In the genomic region with DNA sequence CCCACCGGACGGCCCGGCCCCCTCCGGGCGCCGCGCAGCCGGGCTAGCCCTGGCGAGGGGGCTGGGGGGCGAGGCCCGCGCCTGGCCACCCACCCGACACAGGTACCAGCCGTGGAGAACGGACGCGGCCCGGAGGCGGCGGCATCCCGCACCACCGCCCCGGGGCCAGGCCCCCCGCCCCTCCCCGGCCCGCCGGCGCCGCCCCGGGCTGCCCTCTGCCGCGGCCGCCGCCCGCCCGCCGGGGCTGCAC, we compare ENCODE assay signal across 1 cellular context.
TF ChIP-seq lines count a peak whose summit lies in the region.

No MANE protein-coding gene starts in this region.

TF ChIP-seq in HEK293, 187 proteins besides CTCF, POLR2A, EP300 and RAD21 (continued from another document):
- TF ChIP-seq, protein P1, sequence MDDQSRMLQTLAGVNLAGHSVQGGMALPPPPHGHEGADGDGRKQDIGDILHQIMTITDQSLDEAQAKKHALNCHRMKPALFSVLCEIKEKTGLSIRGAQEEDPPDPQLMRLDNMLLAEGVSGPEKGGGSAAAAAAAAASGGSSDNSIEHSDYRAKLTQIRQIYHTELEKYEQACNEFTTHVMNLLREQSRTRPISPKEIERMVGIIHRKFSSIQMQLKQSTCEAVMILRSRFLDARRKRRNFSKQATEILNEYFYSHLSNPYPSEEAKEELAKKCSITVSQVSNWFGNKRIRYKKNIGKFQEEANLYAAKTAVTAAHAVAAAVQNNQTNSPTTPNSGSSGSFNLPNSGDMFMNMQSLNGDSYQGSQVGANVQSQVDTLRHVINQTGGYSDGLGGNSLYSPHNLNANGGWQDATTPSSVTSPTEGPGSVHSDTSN (CRISPR knock-in tag; IDR thresholded peaks at IDR 0.05) = no peak
- no peak for TF ChIP-seq ZNF473 (tag by site-specific recombination; IDR thresholded peaks at IDR 0.05)
- TF ChIP-seq MYNN (tag by site-specific recombination; IDR thresholded peaks at IDR 0.05; ENCODE audit: borderline replicate concordance) = no peak
- no peak for TF ChIP-seq ZNF621 (tag by site-specific recombination; IDR thresholded peaks at IDR 0.05)
- no peak for TF ChIP-seq ZNF146 (tag by site-specific recombination; IDR thresholded peaks at IDR 0.05)
TF ChIP-seq in HEK293: peak in this region for 0.
